ENCODE assay signal across 16 cellular contexts in genomic region chr5:134578578-134579283, GRCh38.
"Had no signal": no experiment of that assay in that cellular context is flagged by ENCODE, and none has a peak within 500 bp of the region (broad histone marks: within the 10 kb centered on the region; RNA-seq: fewer than 3 reads in every experiment).

No MANE protein-coding gene starts in this region.

- H3K9me3 Mint-ChIP-seq: activated CD4-positive, alpha-beta T cell treated with anti-CD3 and anti-CD28 coated beads, Interleukin-2, amount 10 ng/mL, durations not matched to agents 7 days and 5 days; activated naive CD8-positive, alpha-beta T cell treated with anti-CD3 and anti-CD28 coated beads, Interleukin-2, amount 10 ng/mL, durations not matched to agents 7 days and 5 days; activated T-cell treated with anti-CD3 and anti-CD28 coated beads, Interleukin-2, amount 50 U/mL, for 4 hours; activated T-helper 2 cell treated with anti-CD3 and anti-CD28 coated beads, Interferon-gamma antibody, Interleukin-2, Interleukin-4, amounts not matched to agents 10 μg/mL and 5 μg/mL and 100 μg/mL, durations not matched to agents 14 hours and 24 hours and 36 hours; neural progenitor cell; stimulated activated naive CD8-positive, alpha-beta T cell treated with anti-CD3 and anti-CD28 coated beads, Interleukin-15, amount 100 ng/mL, for 72 hours had no signal

- H3K4me3 ChIP-seq: breast epithelium, lung, neural progenitor cell, prostate gland, tibial artery had no signal

- H3K36me3 Mint-ChIP-seq: neural progenitor cell had no signal

- H3K4me1 ChIP-seq: breast epithelium, foreskin keratinocyte, neural progenitor cell, prostate gland had no signal

- H3K27ac Mint-ChIP-seq: activated CD4-positive, alpha-beta T cell treated with anti-CD3 and anti-CD28 coated beads, Interleukin-2, amount 10 ng/mL, durations not matched to agents 7 days and 5 days; activated naive CD8-positive, alpha-beta T cell treated with anti-CD3 and anti-CD28 coated beads, Interleukin-2, amount 10 ng/mL, durations not matched to agents 7 days and 5 days; activated T-helper 2 cell treated with anti-CD3 and anti-CD28 coated beads, Interferon-gamma antibody, Interleukin-2, Interleukin-4, amounts not matched to agents 10 μg/mL and 5 μg/mL and 100 μg/mL, durations not matched to agents 14 hours and 24 hours and 36 hours had no signal

- H3K36me3 ChIP-seq: breast epithelium, neural progenitor cell had no signal

- H3K27me3 Mint-ChIP-seq: activated CD4-positive, alpha-beta T cell treated with anti-CD3 and anti-CD28 coated beads, Interleukin-2, amount 10 ng/mL, durations not matched to agents 7 days and 5 days; activated naive CD8-positive, alpha-beta T cell treated with anti-CD3 and anti-CD28 coated beads, Interleukin-2, amount 10 ng/mL, durations not matched to agents 7 days and 5 days; naive thymus-derived CD4-positive, alpha-beta T cell; stimulated activated naive CD8-positive, alpha-beta T cell treated with anti-CD3 and anti-CD28 coated beads, Interleukin-15, amount 100 ng/mL, for 72 hours had no signal

- H3K27ac ChIP-seq: foreskin keratinocyte, neural progenitor cell, prostate gland, tibial artery had no signal

- H3K27me3 ChIP-seq: breast epithelium, foreskin keratinocyte, neural progenitor cell, tibial artery had no signal

- H3K4me1 Mint-ChIP-seq: activated CD4-positive, alpha-beta T cell treated with anti-CD3 and anti-CD28 coated beads, Interleukin-2, amount 10 ng/mL, durations not matched to agents 7 days and 5 days; activated naive CD8-positive, alpha-beta T cell treated with anti-CD3 and anti-CD28 coated beads, Interleukin-2, amount 10 ng/mL, durations not matched to agents 7 days and 5 days had no signal

- DNase-seq: activated CD4-positive, alpha-beta T cell treated with anti-CD3 and anti-CD28 coated beads, Interleukin-2, amount 10 ng/mL, durations not matched to agents 7 days and 5 days; activated CD4-positive, CD25-positive, alpha-beta regulatory T cell treated with anti-CD3 and anti-CD28 coated beads, Interleukin-2, amount 50 U/mL, for 72 hours; activated naive CD4-positive, alpha-beta T cell treated with Interleukin-2 at 50 U/mL for 16 hours; activated naive CD8-positive, alpha-beta T cell treated with anti-CD3 and anti-CD28 coated beads, Interleukin-2, amount 10 ng/mL, durations not matched to agents 7 days and 5 days; activated T-cell treated with anti-CD3 and anti-CD28 coated beads, Interleukin-2, amount 50 U/mL, for 4 hours; amniotic stem cell; foreskin keratinocyte; stimulated activated CD4-positive, alpha-beta T cell treated with anti-CD3 and anti-CD28 coated beads, Interleukin-4, amount 100 ng/mL, for 24 hours; stimulated activated naive CD8-positive, alpha-beta T cell treated with anti-CD3 and anti-CD28 coated beads, Interleukin-15, amount 100 ng/mL, for 72 hours had no signal

- H3K9me3 ChIP-seq: breast epithelium, prostate gland, tibial artery had no signal

- H3K4me3 Mint-ChIP-seq: activated CD4-positive, alpha-beta T cell treated with anti-CD3 and anti-CD28 coated beads, Interleukin-2, amount 10 ng/mL, durations not matched to agents 7 days and 5 days; activated naive CD8-positive, alpha-beta T cell treated with anti-CD3 and anti-CD28 coated beads, Interleukin-2, amount 10 ng/mL, durations not matched to agents 7 days and 5 days; activated T-cell treated with anti-CD3 and anti-CD28 coated beads, Interleukin-2, amount 50 U/mL, for 4 hours; naive thymus-derived CD4-positive, alpha-beta T cell; neural progenitor cell; stimulated activated naive CD8-positive, alpha-beta T cell treated with anti-CD3 and anti-CD28 coated beads, Interleukin-15, amount 100 ng/mL, for 72 hours had no signal
